Comparison of ENCODE assay signal across 15 cellular contexts in the genomic region with DNA sequence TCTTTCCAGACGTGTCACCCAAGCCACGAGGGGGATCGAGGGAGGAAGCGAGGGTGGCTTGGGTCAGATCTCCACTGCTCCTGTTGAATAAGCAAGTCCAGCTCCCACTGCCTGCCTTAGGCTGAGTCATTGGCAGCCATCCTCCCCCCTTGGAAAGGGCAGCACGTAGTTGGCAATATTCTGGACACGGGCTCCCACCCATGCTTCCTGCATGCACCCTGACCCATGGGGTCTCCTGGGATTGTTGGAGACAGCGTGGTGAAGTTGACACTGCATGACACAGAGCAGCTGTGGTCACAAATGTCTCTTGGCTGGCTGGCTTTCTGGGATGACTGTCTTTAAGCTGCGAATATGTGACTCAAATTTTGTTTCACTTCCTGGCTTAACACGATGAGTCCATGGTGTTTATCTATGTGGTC. TPM values are rescaled to one million over a fixed set of nuclear protein-coding genes. Genes with fewer than 3 reads are reported as not detected.
A peak's percentile ranks its signal among the peaks of the same experiment; 100 is the strongest.
DNase-seq lines count a peak whose midpoint lies in the region; ATAC-seq and TF ChIP-seq lines count a peak whose summit lies in the region.
"Had no signal": no experiment of that assay in that cellular context is flagged by ENCODE, and none has a peak within 500 bp of the region (broad histone marks: within the 10 kb centered on the region; RNA-seq: fewer than 3 reads in every experiment).

No MANE protein-coding gene starts in this region.

- H3K4me3 ChIP-seq in SJCRH30 = no peak overlapping the region
- no peak overlapping the region for H3K4me3 ChIP-seq in kidney epithelial cell (ENCODE audit: low read depth, low read length)
- H3K4me3 ChIP-seq in thoracic aorta = peak overlapping the region; percentile 7
- H3K4me3 ChIP-seq: right lobe of liver had no signal

- peaks cover 10% of the 10 kb centered on the region for H3K27me3 Mint-ChIP-seq in activated CD8-positive, alpha-beta T cell treated with anti-CD3 and anti-CD28 coated beads for 36 hours

- no peaks in the 10 kb centered on the region for H3K4me1 Mint-ChIP-seq in activated CD8-positive, alpha-beta T cell treated with anti-CD3 and anti-CD28 coated beads for 36 hours (ENCODE audit: low read depth)
- H3K4me1 Mint-ChIP-seq: activated B cell treated with CpG ODN at 0.5 μM for 24 hours had no signal

- no peaks in the 10 kb centered on the region for H3K9me3 ChIP-seq in SJCRH30 (replicated peaks)
- H3K9me3 ChIP-seq in thoracic aorta = no peaks in the 10 kb centered on the region
- H3K9me3 ChIP-seq: right lobe of liver had no signal

- H3K4me1 ChIP-seq in SJCRH30 = peaks cover 49% of the 10 kb centered on the region
- peaks cover 5 to 26% of the 10 kb centered on the region in 2 donors for H3K4me1 ChIP-seq in thoracic aorta (ENCODE audit: control insufficient read depth in 1 of 2, low read depth in 2 of 2)
- H3K4me1 ChIP-seq: right lobe of liver had no signal

- intact Hi-C loops in activated CD8-positive, alpha-beta T cell treated with anti-CD3 and anti-CD28 coated beads for 36 hours (cut with micrococcal nuclease) = no loop called here

- no peak overlapping the region for H3K27ac Mint-ChIP-seq in activated CD8-positive, alpha-beta T cell treated with anti-CD3 and anti-CD28 coated beads for 36 hours
- H3K27ac Mint-ChIP-seq: activated B cell treated with CpG ODN at 0.5 μM for 24 hours; dendritic cell treated with granulocyte-macrophage colony-stimulating factor and Interleukin-4, amounts not matched to agents 40 ng/mL and 50 ng/mL, for 4 days had no signal

- no peak for TF ChIP-seq CTCF in kidney epithelial cell (IDR thresholded peaks at IDR 0.05; ENCODE audit: insufficient read depth, low read length, poor library complexity, severe bottlenecking)
- no peak for TF ChIP-seq CTCF in thoracic aorta (IDR thresholded peaks at IDR 0.05)
- no peak for TF ChIP-seq CTCF in activated CD8-positive, alpha-beta T cell treated with anti-CD3 and anti-CD28 coated beads for 36 hours (IDR thresholded peaks at IDR 0.05)

- H3K36me3 Mint-ChIP-seq in activated CD8-positive, alpha-beta T cell treated with anti-CD3 and anti-CD28 coated beads for 36 hours (ENCODE audit: low read depth) = no peaks in the 10 kb centered on the region

- H3K27me3 ChIP-seq in SJCRH30 (no peaks in the 10 kb centered on the region), kidney epithelial cell (ENCODE audit: control insufficient read depth, insufficient read depth, low read length) (no peaks in the 10 kb centered on the region), thoracic aorta (replicated peaks; ENCODE audit: insufficient read depth) (no peaks in the 10 kb centered on the region)
- H3K27me3 ChIP-seq: right lobe of liver had no signal

- H3K9me3 Mint-ChIP-seq in activated CD8-positive, alpha-beta T cell treated with anti-CD3 and anti-CD28 coated beads for 36 hours = no peaks in the 10 kb centered on the region
- H3K9me3 Mint-ChIP-seq: activated B cell treated with CpG ODN at 0.5 μM for 24 hours; dendritic cell treated with granulocyte-macrophage colony-stimulating factor and Interleukin-4, amounts not matched to agents 40 ng/mL and 50 ng/mL, for 4 days had no signal

- H3K36me3 ChIP-seq in SJCRH30 (no peaks in the 10 kb centered on the region), kidney epithelial cell (ENCODE audit: control insufficient read depth, insufficient read depth, low read length) (no peaks in the 10 kb centered on the region), thoracic aorta (no peaks in the 10 kb centered on the region)
- H3K36me3 ChIP-seq: right lobe of liver had no signal

- DNase-seq in H4 (ENCODE audit: low spot score) (peak; percentile 16), SJCRH30 (no peak), kidney epithelial cell (ENCODE audit: low read depth) (peak; percentile 71), thoracic aorta (ENCODE audit: low spot score) (peak; percentile 41), NCI-H774 (lab: John Stamatoyannopoulos, UW) (no peak)
- DNase-seq in activated CD8-positive, alpha-beta T cell treated with anti-CD3 and anti-CD28 coated beads for 36 hours = no peak
- DNase-seq: activated B cell treated with CpG ODN at 0.5 μM for 24 hours, activated T-cell treated with anti-CD3 and anti-CD28 coated beads for 4 hours, Calu3, Karpas-422, NCI-H2029 treated with DMSO at 0.1 percent for 48 hours, right lobe of liver had no signal

- ATAC-seq in thoracic aorta (ENCODE audit: insufficient number of reproducible peaks, low FRiP score, low read depth) (peak; percentile 50), GM21619 (IDR thresholded peaks at IDR 0.05; ENCODE audit: unreplicated experiment) (no peak)
- ATAC-seq in activated CD8-positive, alpha-beta T cell treated with anti-CD3 and anti-CD28 coated beads for 36 hours = no peak

- POLR2A ChIA-PET in activated CD8-positive, alpha-beta T cell treated with anti-CD3 and anti-CD28 coated beads for 36 hours (lab: Charles Lee) = no interaction called here

- H3K27ac ChIP-seq in SJCRH30 (0 out of 2 replicates have a peak overlapping the region, but pooled peaks have one; percentile 2), thoracic aorta (peak overlapping the region; percentile 74 to 77)
- H3K27ac ChIP-seq: right lobe of liver had no signal

- CTCF ChIA-PET in activated CD8-positive, alpha-beta T cell treated with anti-CD3 and anti-CD28 coated beads for 36 hours (lab: Charles Lee) = interaction anchor here (0.9 to 2.5 kb wide), 3 partner anchors 11 to 61 kb away, joined by 3 to 10 read pairs (median 4); a partner anchor contains a TSS

- no peak overlapping the region for H3K4me3 Mint-ChIP-seq in activated CD8-positive, alpha-beta T cell treated with anti-CD3 and anti-CD28 coated beads for 36 hours
- H3K4me3 Mint-ChIP-seq: activated B cell treated with CpG ODN at 0.5 μM for 24 hours; dendritic cell treated with granulocyte-macrophage colony-stimulating factor and Interleukin-4, amounts not matched to agents 40 ng/mL and 50 ng/mL, for 4 days had no signal

RNA-seq across cellular contexts. Expression of a gene that starts 11.2 kb away (rescaled TPM):
- total RNA-seq in H4 (2014; rRNA removed; shearing (Covaris generic)) = not detected in 2 replicates
- total RNA-seq in SJCRH30 (2014; rRNA removed; shearing (Covaris generic)) = not detected in 2 replicates
- total RNA-seq in kidney epithelial cell (2.0 TPM in 1 of 2 replicates, not detected in the other), thoracic aorta (not detected)
- total RNA-seq in activated CD8-positive, alpha-beta T cell treated with anti-CD3 and anti-CD28 coated beads for 36 hours = not detected
- total RNA-seq: activated B cell treated with CpG ODN at 0.5 μM for 24 hours, subcutaneous adipose tissue had no signal

Comparison
In these comparisons a context has a peak if more than half of its experiments do, and no peak if none do; other contexts are left out.
1. DNase-seq: peak in H4 (single experiment), kidney epithelial cell (single experiment) and thoracic aorta (single experiment); none in SJCRH30 (0 of 2), activated CD8-positive, alpha-beta T cell treated with anti-CD3 and anti-CD28 coated beads for 36 hours (single experiment) and NCI-H774 (single experiment).